20 cellular contexts compared by ENCODE assay signal in genomic region chr1:97114842-97115241, GRCh38.
A peak's percentile ranks its signal among the peaks of the same experiment; 100 is the strongest.
DNase-seq lines count a peak whose midpoint lies in the region; ATAC-seq and TF ChIP-seq lines count a peak whose summit lies in the region.
"Had no signal": no experiment of that assay in that cellular context is flagged by ENCODE, and none has a peak within 500 bp of the region (broad histone marks: within the 10 kb centered on the region; RNA-seq: fewer than 3 reads in every experiment).

No MANE protein-coding gene starts in this region.

- no peak for TF ChIP-seq CTCF in WTC11 (IDR thresholded peaks at IDR 0.05)

- H3K27ac Mint-ChIP-seq in WTC11: peak overlapping the region; percentile 38; the same call in 1 of the 2 replicates
- H3K27ac Mint-ChIP-seq: B cell; CD4-positive, CD25-positive, alpha-beta regulatory T cell; CD8-positive, alpha-beta memory T cell had no signal

- H3K9ac ChIP-seq in iPS-20b (ENCODE audit: low read depth, low read length): no peak overlapping the region
- H3K9ac ChIP-seq: BLaER1 treated with 17β-estradiol and CSF1 and Interleukin-3, amounts not matched to agents 10 nM and 100 nM had no signal

- CTCF ChIA-PET in WTC11 (lab: Charles Lee): no interaction called here

- no peak overlapping the region for H3K27ac ChIP-seq in iPS-20b (ENCODE audit: low read length)
- H3K27ac ChIP-seq: BLaER1 treated with 17β-estradiol and CSF1 and Interleukin-3, amounts not matched to agents 10 nM and 100 nM had no signal

- H3K4me3 ChIP-seq in iPS-20b (ENCODE audit: low read length): peak overlapping the region; percentile 11; the same call in 1 of the 2 replicates
- H3K4me3 ChIP-seq: BLaER1 treated with 17β-estradiol and CSF1 and Interleukin-3, amounts not matched to agents 10 nM and 100 nM; HAP-1; K562 had no signal

- no peaks in the 10 kb centered on the region for H3K9me3 ChIP-seq in iPS-20b (ENCODE audit: insufficient read depth, low read depth, low read length)
- H3K9me3 ChIP-seq: BLaER1 treated with 17β-estradiol and CSF1 and Interleukin-3, amounts not matched to agents 10 nM and 100 nM; HAP-1 had no signal

- no peaks in the 10 kb centered on the region for H3K36me3 ChIP-seq in iPS-20b (ENCODE audit: insufficient read depth, low read depth, low read length)
- H3K36me3 ChIP-seq: HAP-1 had no signal

- ATAC-seq in WTC11: peak; percentile 60
- ATAC-seq: K562 had no signal

- H3K9me3 Mint-ChIP-seq in WTC11: 0 out of 2 replicates have a peak, but pooled peaks cover 7% of the 10 kb centered on the region
- H3K9me3 Mint-ChIP-seq: CD4-positive, CD25-positive, alpha-beta regulatory T cell; CD8-positive, alpha-beta memory T cell had no signal

- no peaks in the 10 kb centered on the region for H3K27me3 ChIP-seq in iPS-20b (ENCODE audit: insufficient read depth, low read length)
- H3K27me3 ChIP-seq: BLaER1 treated with 17β-estradiol and CSF1 and Interleukin-3, amounts not matched to agents 10 nM and 100 nM had no signal

- peaks cover 19% of the 10 kb centered on the region for H3K4me1 ChIP-seq in iPS-20b (ENCODE audit: insufficient read depth, low read length)
- H3K4me1 ChIP-seq: BLaER1 treated with 17β-estradiol and CSF1 and Interleukin-3, amounts not matched to agents 10 nM and 100 nM; HAP-1 had no signal

- 0 out of 2 replicates have a peak, but pooled peaks cover 3% of the 10 kb centered on the region for H3K27me3 Mint-ChIP-seq in WTC11 (ENCODE audit: low read depth)
- H3K27me3 Mint-ChIP-seq: B cell; CD4-positive, CD25-positive, alpha-beta regulatory T cell; CD8-positive, alpha-beta memory T cell had no signal

- peaks cover 61% of the 10 kb centered on the region for H3K4me1 Mint-ChIP-seq in WTC11
- H3K4me1 Mint-ChIP-seq: B cell; CD4-positive, CD25-positive, alpha-beta regulatory T cell; CD8-positive, alpha-beta memory T cell had no signal

- H3K4me3 Mint-ChIP-seq in WTC11: no peak overlapping the region
- H3K4me3 Mint-ChIP-seq: B cell; CD4-positive, CD25-positive, alpha-beta regulatory T cell; CD8-positive, alpha-beta memory T cell had no signal

- POLR2A ChIA-PET in WTC11 (lab: Charles Lee): no interaction called here

- no peaks in the 10 kb centered on the region; the same call in 1 of the 2 replicates for H3K36me3 Mint-ChIP-seq in WTC11

- DNase-seq in NCI-H82 (lab: John Stamatoyannopoulos, UW) (peak; percentile 52), NCI-H82 treated with DMSO at 0.1 percent for 48 hours (lab: John Stamatoyannopoulos, UW; ENCODE audit: unreplicated experiment) (no peak), WTC11 (ENCODE audit: low spot score) (no peak), C1 segment of cervical spinal cord (lab: John Stamatoyannopoulos, UW) (no peak), NCI-H524 treated with DMSO at 0.1 percent for 48 hours (lab: John Stamatoyannopoulos, UW) (no peak)
- no peak for DNase-seq in NK-92 treated with Interleukin-12 subunit alpha and Interleukin-12 subunit beta, amount 100 ng/mL, for 24 hours (lab: John Stamatoyannopoulos, UW)
- DNase-seq: 8988T; CD4-positive, CD25-positive, alpha-beta regulatory T cell; CD8-positive, alpha-beta memory T cell; COR-L47; DMS 273 treated with DMSO at 0.1 percent for 48 hours; DMS53; DND-41; EL; IMR-90 had no signal

TF ChIP-seq in WTC11, 78 proteins besides CTCF, POLR2A, EP300 and RAD21 (continues in another document):
- TF ChIP-seq NR1H2 (CRISPR knock-in tag; IDR thresholded peaks at IDR 0.05) (no peak), JAZF1 (CRISPR knock-in tag; IDR thresholded peaks at IDR 0.05) (no peak), HMGXB4 (CRISPR knock-in tag; IDR thresholded peaks at IDR 0.05) (no peak), ZNF138 (CRISPR knock-in tag; conservative IDR thresholded peaks at IDR 0.05) (no peak), GABPB1 (CRISPR knock-in tag; IDR thresholded peaks at IDR 0.05) (no peak), NFATC4 (CRISPR knock-in tag; IDR thresholded peaks at IDR 0.05) (no peak), ZNF671 (CRISPR knock-in tag; IDR thresholded peaks at IDR 0.05) (no peak), ZBTB43 (CRISPR knock-in tag; IDR thresholded peaks at IDR 0.05) (no peak)
- TF ChIP-seq, protein P1, sequence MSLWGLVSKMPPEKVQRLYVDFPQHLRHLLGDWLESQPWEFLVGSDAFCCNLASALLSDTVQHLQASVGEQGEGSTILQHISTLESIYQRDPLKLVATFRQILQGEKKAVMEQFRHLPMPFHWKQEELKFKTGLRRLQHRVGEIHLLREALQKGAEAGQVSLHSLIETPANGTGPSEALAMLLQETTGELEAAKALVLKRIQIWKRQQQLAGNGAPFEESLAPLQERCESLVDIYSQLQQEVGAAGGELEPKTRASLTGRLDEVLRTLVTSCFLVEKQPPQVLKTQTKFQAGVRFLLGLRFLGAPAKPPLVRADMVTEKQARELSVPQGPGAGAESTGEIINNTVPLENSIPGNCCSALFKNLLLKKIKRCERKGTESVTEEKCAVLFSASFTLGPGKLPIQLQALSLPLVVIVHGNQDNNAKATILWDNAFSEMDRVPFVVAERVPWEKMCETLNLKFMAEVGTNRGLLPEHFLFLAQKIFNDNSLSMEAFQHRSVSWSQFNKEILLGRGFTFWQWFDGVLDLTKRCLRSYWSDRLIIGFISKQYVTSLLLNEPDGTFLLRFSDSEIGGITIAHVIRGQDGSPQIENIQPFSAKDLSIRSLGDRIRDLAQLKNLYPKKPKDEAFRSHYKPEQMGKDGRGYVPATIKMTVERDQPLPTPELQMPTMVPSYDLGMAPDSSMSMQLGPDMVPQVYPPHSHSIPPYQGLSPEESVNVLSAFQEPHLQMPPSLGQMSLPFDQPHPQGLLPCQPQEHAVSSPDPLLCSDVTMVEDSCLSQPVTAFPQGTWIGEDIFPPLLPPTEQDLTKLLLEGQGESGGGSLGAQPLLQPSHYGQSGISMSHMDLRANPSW (CRISPR knock-in tag; conservative IDR thresholded peaks at IDR 0.05; ENCODE audit: low read depth): no peak
- TF ChIP-seq, protein P2, sequence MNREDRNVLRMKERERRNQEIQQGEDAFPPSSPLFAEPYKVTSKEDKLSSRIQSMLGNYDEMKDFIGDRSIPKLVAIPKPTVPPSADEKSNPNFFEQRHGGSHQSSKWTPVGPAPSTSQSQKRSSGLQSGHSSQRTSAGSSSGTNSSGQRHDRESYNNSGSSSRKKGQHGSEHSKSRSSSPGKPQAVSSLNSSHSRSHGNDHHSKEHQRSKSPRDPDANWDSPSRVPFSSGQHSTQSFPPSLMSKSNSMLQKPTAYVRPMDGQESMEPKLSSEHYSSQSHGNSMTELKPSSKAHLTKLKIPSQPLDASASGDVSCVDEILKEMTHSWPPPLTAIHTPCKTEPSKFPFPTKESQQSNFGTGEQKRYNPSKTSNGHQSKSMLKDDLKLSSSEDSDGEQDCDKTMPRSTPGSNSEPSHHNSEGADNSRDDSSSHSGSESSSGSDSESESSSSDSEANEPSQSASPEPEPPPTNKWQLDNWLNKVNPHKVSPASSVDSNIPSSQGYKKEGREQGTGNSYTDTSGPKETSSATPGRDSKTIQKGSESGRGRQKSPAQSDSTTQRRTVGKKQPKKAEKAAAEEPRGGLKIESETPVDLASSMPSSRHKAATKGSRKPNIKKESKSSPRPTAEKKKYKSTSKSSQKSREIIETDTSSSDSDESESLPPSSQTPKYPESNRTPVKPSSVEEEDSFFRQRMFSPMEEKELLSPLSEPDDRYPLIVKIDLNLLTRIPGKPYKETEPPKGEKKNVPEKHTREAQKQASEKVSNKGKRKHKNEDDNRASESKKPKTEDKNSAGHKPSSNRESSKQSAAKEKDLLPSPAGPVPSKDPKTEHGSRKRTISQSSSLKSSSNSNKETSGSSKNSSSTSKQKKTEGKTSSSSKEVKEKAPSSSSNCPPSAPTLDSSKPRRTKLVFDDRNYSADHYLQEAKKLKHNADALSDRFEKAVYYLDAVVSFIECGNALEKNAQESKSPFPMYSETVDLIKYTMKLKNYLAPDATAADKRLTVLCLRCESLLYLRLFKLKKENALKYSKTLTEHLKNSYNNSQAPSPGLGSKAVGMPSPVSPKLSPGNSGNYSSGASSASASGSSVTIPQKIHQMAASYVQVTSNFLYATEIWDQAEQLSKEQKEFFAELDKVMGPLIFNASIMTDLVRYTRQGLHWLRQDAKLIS (CRISPR knock-in tag; IDR thresholded peaks at IDR 0.05; ENCODE audit: borderline replicate concordance): no peak
